Comparison of ENCODE assay signal across 27 cellular contexts in genomic region chr1:81729818-81730217, GRCh38.
"Had no signal": no experiment of that assay in that cellular context is flagged by ENCODE, and none has a peak within 500 bp of the region (broad histone marks: within the 10 kb centered on the region; RNA-seq: fewer than 3 reads in every experiment).

No MANE protein-coding gene starts in this region.

- FAIRE-seq: islet of Langerhans, kidney, small intestine, urothelium cell line had no signal

- H3K4me2 ChIP-seq: neural progenitor cell had no signal

- ATAC-seq: left colon; left lung; lower lobe of right lung; naive thymus-derived CD8-positive, alpha-beta T cell; right cardiac atrium; stimulated activated effector memory CD8-positive, alpha-beta T cell treated with anti-CD3 and anti-CD28 coated beads, Interleukin-12 subunit alpha, Interleukin-12 subunit beta, amount 100 ng/mL, for 72 hours; upper lobe of right lung had no signal

- H3K27ac ChIP-seq: left lung, lower lobe of right lung, neural progenitor cell, neutrophil, parathyroid adenoma, sigmoid colon, spleen, suprapubic skin, thoracic aorta, tibial artery, upper lobe of right lung had no signal

- H3K4me1 ChIP-seq: left lung, lower lobe of right lung, neural progenitor cell, parathyroid adenoma, sigmoid colon, spleen, suprapubic skin, tibial artery, upper lobe of right lung had no signal

- H3K27me3 ChIP-seq: left lung, neural progenitor cell, neutrophil, sigmoid colon, spleen, suprapubic skin, tibial artery, upper lobe of right lung had no signal

- H3K9me3 ChIP-seq: left lung, lower lobe of right lung, neutrophil, sigmoid colon, spleen, suprapubic skin, thoracic aorta, tibial artery, upper lobe of right lung had no signal

- H3K4me3 ChIP-seq: left lung, lower lobe of right lung, neural progenitor cell, sigmoid colon, spleen, suprapubic skin, thoracic aorta, tibial artery, upper lobe of right lung had no signal

- H2AFZ ChIP-seq: neural progenitor cell, parathyroid adenoma had no signal

- H3K36me3 ChIP-seq: left lung, lower lobe of right lung, neural progenitor cell, neutrophil, sigmoid colon, spleen, suprapubic skin, thoracic aorta, tibial artery, upper lobe of right lung had no signal

- H3K9ac ChIP-seq: neural progenitor cell, parathyroid adenoma had no signal

- DNase-seq: hypothalamus; immature natural killer cell; kidney; left colon; left lung; lower lobe of right lung; mammary epithelial cell; mesenchymal stem cell; naive thymus-derived CD8-positive, alpha-beta T cell; occipital lobe; right cardiac atrium; sigmoid colon; small intestine; spleen; stimulated activated CD4-positive, alpha-beta T cell treated with anti-CD3 and anti-CD28 coated beads, Interleukin-4, amount 100 ng/mL, for 24 hours; stimulated activated naive CD4-positive, alpha-beta T cell; tibial artery; trophoblast cell; upper lobe of right lung had no signal

- H3K79me2 ChIP-seq: parathyroid adenoma had no signal
